1 cellular context compared by ENCODE assay signal in genomic region chr1:28507646-28508434, GRCh38.
TF ChIP-seq lines count a peak whose summit lies in the region.

No MANE protein-coding gene starts in this region.

TF ChIP-seq in H1, 55 proteins besides CTCF, POLR2A, EP300 and RAD21 (continued from another document):
- no peak for TF ChIP-seq SIN3A (conservative IDR thresholded peaks at IDR 0.05 in 1 of 2, IDR thresholded peaks at IDR 0.05 in 1 of 2; ENCODE audit: low read depth in 1 of 2, low read length in 2 of 2)
- TF ChIP-seq GTF2F1 (IDR thresholded peaks at IDR 0.05; ENCODE audit: borderline replicate concordance, low read depth, low read length) = no peak
- no peak for TF ChIP-seq CTBP2 (IDR thresholded peaks at IDR 0.05; ENCODE audit: borderline replicate concordance, insufficient read depth, insufficient read length, low read length)
- TF ChIP-seq YY1 (IDR thresholded peaks at IDR 0.05; ENCODE audit: low read depth, low read length) = no peak
- no peak for TF ChIP-seq ZNF274 (IDR thresholded peaks at IDR 0.05; ENCODE audit: borderline replicate concordance, extremely low read depth, low read length)
- no peak for TF ChIP-seq NANOG (IDR thresholded peaks at IDR 0.05; ENCODE audit: insufficient read depth, low read depth, low read length, poor library complexity, severe bottlenecking)
- TF ChIP-seq CHD1 (IDR thresholded peaks at IDR 0.05; ENCODE audit: low read depth, low read length) = no peak; the same call in 1 of the 2 replicates
- TF ChIP-seq TAF7 (optimal IDR thresholded peaks at IDR 0.05; ENCODE audit: borderline replicate concordance, low read depth, low read length) = peak; percentile 89
- TF ChIP-seq ATF2 (IDR thresholded peaks at IDR 0.05; ENCODE audit: low read length) = no peak
- peak; percentile 10 for TF ChIP-seq SIRT6 (IDR thresholded peaks at IDR 0.05; ENCODE audit: low read length)
- TF ChIP-seq POLR2AphosphoS5 (IDR thresholded peaks at IDR 0.05; ENCODE audit: low read depth, low read length) = peak; percentile 89
